Comparison of ENCODE assay signal across 26 cellular contexts in the genomic region with DNA sequence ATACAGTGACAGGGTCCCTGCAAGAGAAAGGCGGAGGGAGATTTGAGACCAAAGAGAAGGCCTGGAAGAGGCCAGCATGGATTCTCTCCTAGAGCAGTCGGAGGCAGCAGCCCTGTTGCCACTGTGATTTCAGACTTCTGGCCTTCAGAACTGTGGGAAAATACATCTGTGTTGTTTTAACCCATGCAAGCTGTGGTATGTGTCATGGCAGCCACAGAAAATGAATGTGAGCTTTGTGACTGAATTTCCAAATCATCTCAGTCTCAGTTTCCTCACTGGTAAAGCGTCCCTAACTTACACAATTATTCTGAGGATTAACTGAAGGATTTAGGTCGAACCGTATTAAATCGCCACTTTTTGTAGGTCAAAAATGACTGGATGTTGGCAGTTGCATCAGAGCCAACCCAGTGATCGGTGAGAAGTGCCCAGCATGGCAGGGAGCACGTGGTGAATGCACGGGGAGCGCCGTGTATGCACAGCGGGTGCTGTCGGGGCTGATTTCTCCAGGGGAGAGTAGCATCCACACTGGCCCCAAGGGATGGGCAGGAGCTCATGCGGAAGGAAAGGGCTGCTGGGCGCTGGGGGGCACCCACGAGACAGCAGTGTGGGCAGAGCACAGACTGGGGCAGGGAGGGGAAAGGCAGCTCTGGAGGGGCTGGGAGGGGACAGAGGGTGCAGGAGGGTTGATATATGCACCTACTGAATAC. TPM values are rescaled to one million over a fixed set of nuclear protein-coding genes. Genes with fewer than 3 reads are reported as not detected.
DNase-seq lines count a peak whose midpoint lies in the region; ATAC-seq, FAIRE-seq and TF ChIP-seq lines count a peak whose summit lies in the region.
"Had no signal": no experiment of that assay in that cellular context is flagged by ENCODE, and none has a peak within 500 bp of the region (broad histone marks: within the 10 kb centered on the region; RNA-seq: fewer than 3 reads in every experiment).

No MANE protein-coding gene starts in this region.

- POLR2A ChIA-PET in AG04449 (lab: Yijun Ruan, JAX), result no interaction called here

- no peak overlapping the region for H3K4me3 Mint-ChIP-seq in astrocyte (ENCODE audit: unreplicated experiment)
- H3K4me3 Mint-ChIP-seq: activated naive CD4-positive, alpha-beta T cell treated with anti-CD3 and anti-CD28 coated beads, Interleukin-2, amount 10 ng/mL, durations not matched to agents 7 days and 5 days; activated T-helper 1 cell treated with anti-CD3 and anti-CD28 coated beads, Interleukin-12 subunit alpha, Interleukin-12 subunit beta, Interleukin-2, Interleukin-4 antibody, amounts not matched to agents 30 ng/mL and 10 ng/mL and 1 ng/mL, durations not matched to agents 14 hours and 24 hours and 36 hours had no signal

- no peaks in the 10 kb centered on the region for H3K4me1 ChIP-seq in GM23248 (ENCODE audit: insufficient read depth)
- H3K4me1 ChIP-seq in astrocyte (ENCODE audit: insufficient read depth, low read length), result no peaks in the 10 kb centered on the region
- no peaks in the 10 kb centered on the region for H3K4me1 ChIP-seq in sigmoid colon
- H3K4me1 ChIP-seq: BE2C, esophagus squamous epithelium, gastroesophageal sphincter, psoas muscle, vagina had no signal

- peaks cover 19% of the 10 kb centered on the region for H3K9me3 Mint-ChIP-seq in astrocyte (ENCODE audit: unreplicated experiment)

- H3K4me1 Mint-ChIP-seq in astrocyte (ENCODE audit: low read depth, unreplicated experiment), result no peaks in the 10 kb centered on the region
- H3K4me1 Mint-ChIP-seq: activated naive CD4-positive, alpha-beta T cell treated with anti-CD3 and anti-CD28 coated beads, Interleukin-2, amount 10 ng/mL, durations not matched to agents 7 days and 5 days had no signal

- in situ Hi-C loops in GM23248 (cut with MboI), result no loop called here

- DNase-seq in AG04449 (ENCODE audit: low read depth, low spot score) (peak; percentile 5), GM23248 (peak; percentile 56), astrocyte (ENCODE audit: low read depth) (peak; percentile 7), myocyte (ENCODE audit: low read depth) (peak; percentile 11), NCI-H526 treated with DMSO at 0.1 percent for 48 hours (lab: John Stamatoyannopoulos, UW) (no peak), sigmoid colon (no peak)
- no peak for DNase-seq in activated CD4-positive, CD25-positive, alpha-beta regulatory T cell (lab: John Stamatoyannopoulos, UW)
- DNase-seq: activated CD4-positive, alpha-beta T cell treated with anti-CD3 and anti-CD28 coated beads, Interleukin-2, amount 50 U/mL, for 48 hours; activated naive CD4-positive, alpha-beta T cell treated with anti-CD3 and anti-CD28 coated beads, Interleukin-2, amount 10 ng/mL, durations not matched to agents 7 days and 5 days; amygdala; BE2C; COR-L47; esophagus squamous epithelium; GF-D8; hippocampal formation; left colon; NCI-H1105; NCI-H187 treated with DMSO at 0.1 percent for 48 hours; NCI-H524 treated with DMSO at 0.1 percent for 48 hours; psoas muscle; stimulated activated naive CD4-positive, alpha-beta T cell treated with Interleukin-2 at 50 U/mL for 16 hours had no signal

- H3K27me3 ChIP-seq in GM23248 (replicated peaks; ENCODE audit: insufficient read depth) (peaks cover 22% of the 10 kb centered on the region), astrocyte (ENCODE audit: insufficient read depth, low read length) (peaks cover 19% of the 10 kb centered on the region), sigmoid colon (peaks cover 0 to 19% (median 0%) of the 10 kb centered on the region in 3 donors)
- H3K27me3 ChIP-seq: BE2C, vagina had no signal

- H3K36me3 ChIP-seq in GM23248 (ENCODE audit: low read depth) (no peaks in the 10 kb centered on the region), astrocyte (ENCODE audit: insufficient read depth, low read length) (no peaks in the 10 kb centered on the region), sigmoid colon (no peaks in the 10 kb centered on the region)
- H3K36me3 ChIP-seq: BE2C, esophagus squamous epithelium, gastroesophageal sphincter, thoracic aorta, vagina had no signal

- no peaks in the 10 kb centered on the region for H3F3A ChIP-seq in GM23248 (ENCODE audit: insufficient read depth)

- WGBS in GM23248 (ENCODE audit: low coverage in 1 of 2, low lambda C conversion rate in 2 of 2, missing lambda C conversion rate in 2 of 2), 2 experiments, result 53 to 57% methylated on average over 15 to 16 of the region's 16 CpGs
- WGBS in sigmoid colon, 2 donors, result 77 to 80% methylated on average over 16 of the region's 16 CpGs

- H3K4me2 ChIP-seq in GM23248 (ENCODE audit: unreplicated experiment), result no peak overlapping the region
- no peak overlapping the region for H3K4me2 ChIP-seq in astrocyte (ENCODE audit: low read length)

- H3K4me3 ChIP-seq in AG04449 (ENCODE audit: low read depth, low read length) (no peak overlapping the region), GM23248 (no peak overlapping the region), astrocyte (ENCODE audit: insufficient read depth, low read depth, low read length) (no peak overlapping the region), sigmoid colon (no peak overlapping the region)
- H3K4me3 ChIP-seq: esophagus squamous epithelium, gastroesophageal sphincter, psoas muscle, thoracic aorta, vagina had no signal

- CTCF ChIA-PET in AG04449 (lab: Yijun Ruan, JAX), result no interaction called here

- H3K27me3 Mint-ChIP-seq in astrocyte (ENCODE audit: low read depth, unreplicated experiment), result peaks cover 17% of the 10 kb centered on the region

- no peak for TF ChIP-seq EP300 in sigmoid colon (IDR thresholded peaks at IDR 0.05)

- H3K9me3 ChIP-seq in GM23248 (ENCODE audit: low read depth) (no peaks in the 10 kb centered on the region), astrocyte (ENCODE audit: insufficient read depth, low read depth, low read length) (peaks cover 3% of the 10 kb centered on the region), sigmoid colon (no peaks in the 10 kb centered on the region)
- H3K9me3 ChIP-seq: BE2C, psoas muscle, thoracic aorta, vagina had no signal

- H3K27ac Mint-ChIP-seq in astrocyte (ENCODE audit: unreplicated experiment), result no peak overlapping the region
- H3K27ac Mint-ChIP-seq: activated naive CD4-positive, alpha-beta T cell treated with anti-CD3 and anti-CD28 coated beads, Interleukin-2, amount 10 ng/mL, durations not matched to agents 7 days and 5 days; activated T-helper 1 cell treated with anti-CD3 and anti-CD28 coated beads, Interleukin-12 subunit alpha, Interleukin-12 subunit beta, Interleukin-2, Interleukin-4 antibody, amounts not matched to agents 30 ng/mL and 10 ng/mL and 1 ng/mL, durations not matched to agents 14 hours and 24 hours and 36 hours had no signal

- no peaks in the 10 kb centered on the region for H3K36me3 Mint-ChIP-seq in astrocyte (ENCODE audit: low read depth, unreplicated experiment)
- H3K36me3 Mint-ChIP-seq: activated naive CD4-positive, alpha-beta T cell treated with anti-CD3 and anti-CD28 coated beads, Interleukin-2, amount 10 ng/mL, durations not matched to agents 7 days and 5 days had no signal

- H4K20me1 ChIP-seq in GM23248 (ENCODE audit: insufficient read depth), result no peaks in the 10 kb centered on the region
- H4K20me1 ChIP-seq in astrocyte (ENCODE audit: insufficient read depth, low read length), result no peaks in the 10 kb centered on the region

- no peaks in the 10 kb centered on the region for H3K9me2 ChIP-seq in GM23248 (ENCODE audit: insufficient read depth)

- H3K79me2 ChIP-seq in GM23248 (ENCODE audit: insufficient read depth) (no peaks in the 10 kb centered on the region), astrocyte (ENCODE audit: insufficient read depth, low read length) (no peaks in the 10 kb centered on the region)

- H3K27ac ChIP-seq in GM23248 (no peak overlapping the region), astrocyte (ENCODE audit: low read depth, low read length) (no peak overlapping the region), sigmoid colon (no peak overlapping the region)
- H3K27ac ChIP-seq: esophagus squamous epithelium, gastroesophageal sphincter, psoas muscle, thoracic aorta, vagina had no signal

- peak overlapping the region; percentile 14; the same call in 1 of the 2 replicates for H3K9ac ChIP-seq in GM23248
- no peak overlapping the region for H3K9ac ChIP-seq in astrocyte (ENCODE audit: low read length)

- no peak for FAIRE-seq in astrocyte (lab: Jason Lieb, UNC)

- H2AFZ ChIP-seq in GM23248, result no peak overlapping the region
- H2AFZ ChIP-seq in astrocyte (ENCODE audit: low read depth, low read length), result no peak overlapping the region

- intact Hi-C loops in sigmoid colon (cut with DNase I), result no loop called here

- ATAC-seq in HG03045 (IDR thresholded peaks at IDR 0.05; ENCODE audit: unreplicated experiment), result no peak
- ATAC-seq: gastroesophageal sphincter, left colon, psoas muscle had no signal

- TF ChIP-seq CTCF in AG04449 (IDR thresholded peaks at IDR 0.05; ENCODE audit: insufficient read depth, low read length, missing control alignments), result no peak
- no peak for TF ChIP-seq CTCF in astrocyte (IDR thresholded peaks at IDR 0.05; ENCODE audit: insufficient read depth, low read depth, low read length)
- no peak for TF ChIP-seq CTCF in sigmoid colon (IDR thresholded peaks at IDR 0.05)

- no peak for TF ChIP-seq POLR2A in sigmoid colon (IDR thresholded peaks at IDR 0.05)

RNA-seq across cellular contexts. Expression of a gene that starts 23.8 kb away (rescaled TPM):
- total RNA-seq in GM23248 (2014; rRNA removed; shearing (Covaris generic)), result 0.86 TPM in 1 of 2 replicates, not detected in the other
- 0.16 and 0.31 TPM in 2 replicates for polyA plus RNA-seq in GM23248 (2016; fragmentation: Nextera tagmentation; extraction: Ambion mirVana)
- 6.7 and 10.6 TPM in 2 replicates for total RNA-seq in astrocyte
- 0.27 TPM in 1 of 2 replicates, not detected in the other for total RNA-seq in myocyte
- 0.16 TPM for polyA plus RNA-seq in myocyte (2012)
- total RNA-seq in sigmoid colon, result 1 to 10 TPM; 2.3 to 9.6 (median 5.6) TPM
- 1 to 10 TPM; 1.4 to 3.8 (median 1.8) TPM for polyA plus RNA-seq in sigmoid colon

Comparison
In these comparisons a context has a peak if more than half of its experiments do, and no peak if none do; other contexts are left out.
1. DNase-seq: peak in AG04449 (single experiment), GM23248 (single experiment), astrocyte (single experiment) and myocyte (single experiment); none in activated CD4-positive, CD25-positive, alpha-beta regulatory T cell (0 of 4), NCI-H526 treated with DMSO at 0.1 percent for 48 hours (single experiment) and sigmoid colon (single experiment).